Comparison of ENCODE assay signal across 12 cellular contexts in genomic region chr10:132700168-132701098, GRCh38.
DNase-seq lines count a peak whose midpoint lies in the region; FAIRE-seq and TF ChIP-seq lines count a peak whose summit lies in the region.
"Had no signal": no experiment of that assay in that cellular context is flagged by ENCODE, and none has a peak within 500 bp of the region (broad histone marks: within the 10 kb centered on the region; RNA-seq: fewer than 3 reads in every experiment).

No MANE protein-coding gene starts in this region.

- H3K9ac ChIP-seq in H1 (replicated peaks in 1 of 4; ENCODE audit: extremely low read depth in 1 of 4, low read depth in 3 of 4, low read length in 3 of 4): no peak overlapping the region

- H3K23me2 ChIP-seq in H1 (ENCODE audit: low read depth, low read length): no peaks in the 10 kb centered on the region

- no peak overlapping the region for H4K91ac ChIP-seq in H1 (replicated peaks; ENCODE audit: insufficient read length, low read length)

- peaks cover 4% of the 10 kb centered on the region for H3K9me3 Mint-ChIP-seq in progenitor cell of endocrine pancreas (ENCODE audit: low read depth)
- H3K9me3 Mint-ChIP-seq: central memory CD8-positive, alpha-beta T cell had no signal

- H3K4me1 ChIP-seq in H1 (replicated peaks in 1 of 4; ENCODE audit: control insufficient read depth in 3 of 4, insufficient read depth in 4 of 4, low read length in 3 of 4) (no peaks in the 10 kb centered on the region), mesodermal cell (ENCODE audit: control insufficient read depth, insufficient read depth, low read length, poor library complexity, severe bottlenecking) (peaks cover 4% of the 10 kb centered on the region), vagina (peaks cover 21% of the 10 kb centered on the region)
- H3K4me1 ChIP-seq: psoas muscle had no signal

- no peak overlapping the region for H2AK5ac ChIP-seq in H1 (ENCODE audit: low read depth, low read length)

- no peak overlapping the region for H2BK12ac ChIP-seq in H1 (ENCODE audit: low read depth, low read length)

- H3K14ac ChIP-seq in H1 (ENCODE audit: insufficient read length): no peak overlapping the region

- H2BK120ac ChIP-seq in H1 (replicated peaks; ENCODE audit: low read depth, low read length): no peak overlapping the region

- H2BK20ac ChIP-seq in H1 (ENCODE audit: low read length): no peak overlapping the region

- H3K23ac ChIP-seq in H1 (ENCODE audit: insufficient read length): no peak overlapping the region

- peaks cover 5% of the 10 kb centered on the region for H3K4me1 Mint-ChIP-seq in progenitor cell of endocrine pancreas (ENCODE audit: low read depth)

- peak overlapping the region; percentile 62 for H4K8ac ChIP-seq in H1 (ENCODE audit: extremely low read depth, insufficient read depth, low read length)

- no peak overlapping the region for H3K18ac ChIP-seq in H1 (ENCODE audit: extremely low read depth, low read length)

- no peak for TF ChIP-seq RAD21 in H1 (IDR thresholded peaks at IDR 0.05 in 1 of 2, conservative IDR thresholded peaks at IDR 0.05 in 1 of 2; ENCODE audit: low read depth in 2 of 2, low read length in 2 of 2)

- no peaks in the 10 kb centered on the region; the same call in 1 of the 2 replicates for H3K79me1 ChIP-seq in H1 (ENCODE audit: low read depth, low read length)

- no peak overlapping the region for H3K4me3 ChIP-seq in H1 (ENCODE audit: extremely low read depth in 1 of 4, insufficient read depth in 2 of 4, low read depth in 3 of 4, low read length in 4 of 4)
- no peak overlapping the region for H3K4me3 ChIP-seq in mesodermal cell (ENCODE audit: extremely low read depth, insufficient read depth, low read length, poor library complexity, severe bottlenecking)
- H3K4me3 ChIP-seq in vagina: peak overlapping the region in 1 of 2 donors; percentile 4
- H3K4me3 ChIP-seq: psoas muscle had no signal

- H4K20me1 ChIP-seq in H1 (replicated peaks in 1 of 2; ENCODE audit: control insufficient read depth in 1 of 2, insufficient read depth in 2 of 2, low read length in 2 of 2): no peaks in the 10 kb centered on the region

- H3K4ac ChIP-seq in H1 (replicated peaks; ENCODE audit: insufficient read length, low read depth, low read length): no peak overlapping the region

- H3K27ac Mint-ChIP-seq in progenitor cell of endocrine pancreas: no peak overlapping the region

- WGBS in H1 (ENCODE audit: extremely low coverage in 1 of 2, insufficient coverage in 1 of 2, insufficient read length in 1 of 2, insufficient replicate concordance in 2 of 2, low coverage in 1 of 2, low lambda C conversion rate in 2 of 2, missing lambda C conversion rate in 1 of 2), 2 experiments: 84% methylated on average over 25 of the region's 27 CpGs; no CpG with 5 or more reads in 1 of the 2 experiments
- WGBS in mesodermal cell (ENCODE audit: insufficient coverage in 2 of 2), 2 experiments: 90% methylated on average over 23 to 24 of the region's 27 CpGs

- no peak overlapping the region for H2BK15ac ChIP-seq in H1 (ENCODE audit: low read length)

- FAIRE-seq in H1 (lab: Jason Lieb, UNC): no peak
- FAIRE-seq: A204.1 had no signal

- H3K27me3 ChIP-seq in H1 (replicated peaks in 1 of 4; ENCODE audit: control insufficient read depth in 3 of 4, extremely low read depth in 1 of 4, insufficient read depth in 3 of 4, low read length in 3 of 4) (no peaks in the 10 kb centered on the region), vagina (no peaks in the 10 kb centered on the region)

- no peak overlapping the region for H3K4me2 ChIP-seq in H1 (ENCODE audit: insufficient read depth in 1 of 2, low read depth in 2 of 2, low read length in 2 of 2)

- CTCF ChIA-PET in H1 (lab: Charles Lee; ENCODE audit: partially characterized antibody): no interaction called here

- no peak overlapping the region for H3K27ac ChIP-seq in H1 (ENCODE audit: low read depth, low read length)
- peak overlapping the region; percentile 16 for H3K27ac ChIP-seq in mesodermal cell (ENCODE audit: low read depth, low read length, severe bottlenecking)
- H3K27ac ChIP-seq in vagina: peak overlapping the region; percentile 70
- H3K27ac ChIP-seq: psoas muscle had no signal

- intact Hi-C loops in vagina (cut with DNase I): no loop called here

- H2AFZ ChIP-seq in H1 (ENCODE audit: low read length): no peak overlapping the region

- no peak for TF ChIP-seq POLR2A in H1 (IDR thresholded peaks at IDR 0.05; ENCODE audit: control extremely low read depth in 1 of 2, low read depth in 2 of 2, low read length in 2 of 2)
- no peak for TF ChIP-seq POLR2A in vagina (IDR thresholded peaks at IDR 0.05)

- H3K9me3 ChIP-seq in H1 (ENCODE audit: insufficient read depth in 2 of 2, low read depth in 1 of 2, low read length in 1 of 2) (peaks cover 2 to 11% of the 10 kb centered on the region in 2 experiments; a peak in 3 of 4 replicates), mesodermal cell (ENCODE audit: control insufficient read depth, low read length) (peaks cover 3% of the 10 kb centered on the region), vagina (no peaks in the 10 kb centered on the region)
- H3K9me3 ChIP-seq: psoas muscle had no signal

- TF ChIP-seq CTCF in H1 (IDR thresholded peaks at IDR 0.05; ENCODE audit: control extremely low read depth in 1 of 3, insufficient read depth in 1 of 3, low read depth in 1 of 3, low read length in 3 of 3) (no peak), vagina (IDR thresholded peaks at IDR 0.05) (no peak), progenitor cell of endocrine pancreas (IDR thresholded peaks at IDR 0.05; ENCODE audit: unreplicated experiment) (no peak)

- H3K36me3 ChIP-seq in H1 (ENCODE audit: control insufficient read depth in 2 of 4, insufficient read depth in 4 of 4, low read length in 3 of 4): no peaks in the 10 kb centered on the region
- H3K36me3 ChIP-seq in mesodermal cell (ENCODE audit: control insufficient read depth, insufficient read depth, low read length): peaks cover 14% of the 10 kb centered on the region
- no peaks in the 10 kb centered on the region for H3K36me3 ChIP-seq in vagina

- no peak for TF ChIP-seq EP300 in H1 (IDR thresholded peaks at IDR 0.05; ENCODE audit: borderline replicate concordance in 1 of 2, low read depth in 2 of 2, low read length in 2 of 2)

- POLR2A ChIA-PET in H1 (lab: Charles Lee; ENCODE audit: partially characterized antibody): no interaction called here

- H3K56ac ChIP-seq in H1 (replicated peaks; ENCODE audit: insufficient read length, low read depth, low read length): no peak overlapping the region

- no peak overlapping the region for H2BK5ac ChIP-seq in H1 (ENCODE audit: low read depth, low read length)

- peaks cover 29% of the 10 kb centered on the region for H3K36me3 Mint-ChIP-seq in progenitor cell of endocrine pancreas (ENCODE audit: insufficient read depth)

- H3K4me3 Mint-ChIP-seq in progenitor cell of endocrine pancreas (ENCODE audit: low read depth): no peak overlapping the region
- H3K4me3 Mint-ChIP-seq: central memory CD8-positive, alpha-beta T cell had no signal

- no peak overlapping the region for H4K5ac ChIP-seq in H1 (ENCODE audit: insufficient read length, low read depth, low read length)

- DNase-seq in activated effector memory CD4-positive, alpha-beta T cell treated with anti-CD3 and anti-CD28 coated beads, Interleukin-2, amount 50 U/mL, for 16 hours: peak; percentile 31
- DNase-seq in activated effector memory CD4-positive, alpha-beta T cell treated with Interleukin-2 at 50 U/mL for 16 hours: no peak
- DNase-seq in H1 (ENCODE audit: low read depth in 1 of 2, low spot score in 2 of 2): no peak
- DNase-seq in vagina (ENCODE audit: extremely low spot score in 2 of 2): no peak
- DNase-seq in NCI-H345 (lab: John Stamatoyannopoulos, UW): no peak
- no peak for DNase-seq in COLO829 (ENCODE audit: low spot score)
- no peak for DNase-seq in progenitor cell of endocrine pancreas (ENCODE audit: low spot score, unreplicated experiment)
- DNase-seq: NCI-H2171 had no signal

- H3K27me3 Mint-ChIP-seq in progenitor cell of endocrine pancreas: peaks cover 3% of the 10 kb centered on the region
- H3K27me3 Mint-ChIP-seq: central memory CD8-positive, alpha-beta T cell had no signal

- no peaks in the 10 kb centered on the region for H3K79me2 ChIP-seq in H1 (ENCODE audit: control insufficient read depth in 1 of 2, insufficient read depth in 2 of 2, low read length in 2 of 2)

TF ChIP-seq in H1, 55 proteins besides CTCF, POLR2A, EP300 and RAD21:
- TF ChIP-seq KDM4A (IDR thresholded peaks at IDR 0.05; ENCODE audit: low read depth, low read length, severe bottlenecking) (no peak), MAX (IDR thresholded peaks at IDR 0.05) (no peak), FOSL1 (IDR thresholded peaks at IDR 0.05; ENCODE audit: insufficient read depth, low read depth, low read length) (no peak), GTF2F1 (IDR thresholded peaks at IDR 0.05; ENCODE audit: borderline replicate concordance, low read depth, low read length) (no peak), YY1 (IDR thresholded peaks at IDR 0.05; ENCODE audit: low read depth, low read length) (no peak), CHD1 (IDR thresholded peaks at IDR 0.05; ENCODE audit: low read depth, low read length) (no peak), CREB1 (IDR thresholded peaks at IDR 0.05) (no peak), BACH1 (IDR thresholded peaks at IDR 0.05; ENCODE audit: low read length) (no peak), SIRT6 (IDR thresholded peaks at IDR 0.05; ENCODE audit: low read length) (no peak), BRCA1 (IDR thresholded peaks at IDR 0.05; ENCODE audit: low read depth, low read length) (no peak), E2F6 (IDR thresholded peaks at IDR 0.05) (no peak)
